Comparison of ENCODE assay signal across 8 cellular contexts in the genomic region with DNA sequence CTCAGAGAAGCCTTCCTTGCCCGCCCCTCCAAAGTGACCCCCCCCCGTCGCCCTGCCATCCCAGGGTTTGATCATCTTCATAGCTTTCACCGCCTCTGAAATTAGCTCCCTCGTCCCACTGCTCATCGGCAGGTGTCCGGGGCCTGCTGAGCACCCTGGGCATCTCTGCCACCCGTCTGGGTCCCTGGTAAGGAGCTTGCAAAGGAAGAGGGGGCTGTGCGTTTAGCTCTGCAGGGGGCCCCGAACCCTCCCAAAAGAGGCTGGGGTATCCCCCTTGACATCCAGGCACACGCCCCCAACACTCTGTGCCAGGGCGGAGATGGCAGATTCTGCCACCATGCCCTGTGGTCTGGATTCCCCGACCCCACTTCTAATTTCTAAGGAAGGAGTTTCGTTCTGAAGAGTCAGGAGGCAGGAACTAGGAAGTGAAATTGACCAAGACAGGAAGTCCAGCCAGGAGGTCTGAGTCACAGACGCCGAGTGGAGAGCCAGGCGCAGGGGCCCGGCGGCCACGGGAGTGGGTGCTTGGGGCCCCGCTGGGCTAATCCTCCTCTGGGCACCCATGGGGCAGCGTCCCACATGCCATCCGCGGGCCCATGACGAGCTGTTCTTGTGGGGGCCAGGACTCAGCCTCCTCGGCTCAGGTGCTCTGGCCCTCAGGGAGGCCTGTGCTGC.
DNase-seq lines count a peak whose midpoint lies in the region; ATAC-seq and TF ChIP-seq lines count a peak whose summit lies in the region.

No MANE protein-coding gene starts in this region.

- POLR2A ChIA-PET in CD8-positive, alpha-beta memory T cell (lab: Charles Lee), result no interaction called here

- no peaks in the 10 kb centered on the region for H3K36me3 ChIP-seq in CD8-positive, alpha-beta memory T cell (ENCODE audit: insufficient read depth, low read length)
- H3K36me3 ChIP-seq in GM23338 (ENCODE audit: insufficient read depth) (no peaks in the 10 kb centered on the region), esophagus squamous epithelium (peaks cover 0 to 57% (median 1%) of the 10 kb centered on the region in 3 donors), trophoblast cell (ENCODE audit: control insufficient read depth in 1 of 2, insufficient read depth in 2 of 2, low read length in 2 of 2) (peaks cover 26 to 28% of the 10 kb centered on the region in 2 experiments)

- no peak for DNase-seq in CD8-positive, alpha-beta memory T cell
- no peak for DNase-seq in GM23338 (ENCODE audit: low spot score)
- peak; percentile 61 for DNase-seq in RKO (ENCODE audit: low spot score)
- no peak for DNase-seq in esophagus squamous epithelium (lab: John Stamatoyannopoulos, UW)
- peak; percentile 71 to 73 for DNase-seq in trophoblast cell
- no peak for DNase-seq in NCI-H524 treated with DMSO at 0.1 percent for 48 hours (lab: John Stamatoyannopoulos, UW)

- no peaks in the 10 kb centered on the region for H3K9me2 ChIP-seq in GM23338 (ENCODE audit: insufficient read depth)

- no peaks in the 10 kb centered on the region for H3K9me3 ChIP-seq in CD8-positive, alpha-beta memory T cell (ENCODE audit: low read length)
- H3K9me3 ChIP-seq in esophagus squamous epithelium, result no peaks in the 10 kb centered on the region
- H3K9me3 ChIP-seq in trophoblast cell (ENCODE audit: insufficient read depth, low read depth, low read length), result peaks cover 6% of the 10 kb centered on the region

- peak overlapping the region; percentile 58 for H4K91ac ChIP-seq in trophoblast cell (ENCODE audit: low read depth, low read length)

- peak overlapping the region in 5 of 7 donors; percentile 37 to 82 (median 48) for H3K4me3 Mint-ChIP-seq in CD8-positive, alpha-beta memory T cell
- H3K4me3 Mint-ChIP-seq in GM23338, result peak overlapping the region; percentile 65; the same call in 1 of the 3 replicates

- H2AK5ac ChIP-seq in trophoblast cell (ENCODE audit: low read length), result no peak overlapping the region

- H4K20me1 ChIP-seq in GM23338 (replicated peaks; ENCODE audit: insufficient read depth), result 0 out of 2 replicates have a peak, but pooled peaks cover 3% of the 10 kb centered on the region

- no peak overlapping the region for H3K23ac ChIP-seq in trophoblast cell (ENCODE audit: low read length)

- intact Hi-C loops in esophagus squamous epithelium (cut with DNase I), result no loop called here

- H3K4me1 ChIP-seq in CD8-positive, alpha-beta memory T cell (ENCODE audit: insufficient read depth, low read length), result peaks cover 20% of the 10 kb centered on the region
- H3K4me1 ChIP-seq in GM23338 (ENCODE audit: insufficient read depth) (no peaks in the 10 kb centered on the region), esophagus squamous epithelium (peaks cover 58 to 100% (median 83%) of the 10 kb centered on the region in 3 donors), trophoblast cell (ENCODE audit: control insufficient read depth in 1 of 2, insufficient read depth in 2 of 2, low read length in 2 of 2) (peaks cover 45 to 63% of the 10 kb centered on the region in 2 experiments)

- H4K12ac ChIP-seq in trophoblast cell (ENCODE audit: low read depth, low read length), result no peak overlapping the region

- peaks cover 4% of the 10 kb centered on the region; the same call in 1 of the 2 replicates for H3K79me2 ChIP-seq in GM23338 (replicated peaks; ENCODE audit: insufficient read depth)
- H3K79me2 ChIP-seq in trophoblast cell (ENCODE audit: control insufficient read depth, insufficient read depth, low read length, poor library complexity), result peaks cover 19% of the 10 kb centered on the region

- no peak overlapping the region for H3K9ac ChIP-seq in trophoblast cell (ENCODE audit: low read length)

- H3K4me3 ChIP-seq in CD8-positive, alpha-beta memory T cell (ENCODE audit: low read length), result no peak overlapping the region
- H3K4me3 ChIP-seq in GM23338, result no peak overlapping the region
- H3K4me3 ChIP-seq in esophagus squamous epithelium, result peak overlapping the region in 1 of 4 donors; percentile 34
- H3K4me3 ChIP-seq in trophoblast cell (ENCODE audit: low read depth, low read length), result no peak overlapping the region

- H2BK120ac ChIP-seq in trophoblast cell (ENCODE audit: insufficient read depth, low read length, poor library complexity), result peak overlapping the region; percentile 18

- H3K27me3 ChIP-seq in CD8-positive, alpha-beta memory T cell (ENCODE audit: insufficient read depth, low read length, poor library complexity, severe bottlenecking), result no peaks in the 10 kb centered on the region
- H3K27me3 ChIP-seq in GM23338 (ENCODE audit: insufficient read depth), result no peaks in the 10 kb centered on the region
- H3K27me3 ChIP-seq in esophagus squamous epithelium, result no peaks in the 10 kb centered on the region
- no peaks in the 10 kb centered on the region for H3K27me3 ChIP-seq in trophoblast cell (ENCODE audit: insufficient read depth, low read length)

- H3K27ac Mint-ChIP-seq in CD8-positive, alpha-beta memory T cell, result peak overlapping the region in 3 of 8 donors; percentile 29 to 77 (median 66)
- no peak overlapping the region for H3K27ac Mint-ChIP-seq in GM23338

- H3K27me3 Mint-ChIP-seq in CD8-positive, alpha-beta memory T cell, result peaks cover 0 to 4% of the 10 kb centered on the region in 2 donors
- peaks cover 14% of the 10 kb centered on the region for H3K27me3 Mint-ChIP-seq in GM23338 (ENCODE audit: insufficient read depth, low read depth, poor library complexity)

- no peak overlapping the region for H3K4me2 ChIP-seq in GM23338
- H3K4me2 ChIP-seq in trophoblast cell (ENCODE audit: low read length), result no peak overlapping the region

- peak overlapping the region; percentile 16 for H3K14ac ChIP-seq in trophoblast cell (ENCODE audit: low read length)

- 45 to 80% methylated on average over 2 to 9 of the region's 26 CpGs for WGBS in esophagus squamous epithelium, 2 donors
- WGBS in trophoblast cell (ENCODE audit: extremely low coverage, insufficient coverage, insufficient read length), result no CpG with 5 or more reads among the region's 26 CpGs

- H3K4ac ChIP-seq in trophoblast cell (ENCODE audit: low read depth, low read length), result peak overlapping the region; percentile 7

- peak overlapping the region; percentile 44 for H2BK12ac ChIP-seq in trophoblast cell (ENCODE audit: low read length)

- H3K18ac ChIP-seq in trophoblast cell (ENCODE audit: low read length), result peak overlapping the region; percentile 24

- H3K4me1 Mint-ChIP-seq in CD8-positive, alpha-beta memory T cell, result peaks cover 21 to 35% (median 27%) of the 10 kb centered on the region in 3 donors
- peaks cover 9% of the 10 kb centered on the region; the same call in 2 of the 3 replicates for H3K4me1 Mint-ChIP-seq in GM23338

- H3F3A ChIP-seq in GM23338 (replicated peaks; ENCODE audit: low read depth), result no peaks in the 10 kb centered on the region

- H3K79me1 ChIP-seq in trophoblast cell (ENCODE audit: low read length), result peaks cover 37% of the 10 kb centered on the region

- H4K8ac ChIP-seq in trophoblast cell (ENCODE audit: low read depth, low read length), result peak overlapping the region; percentile 51

- H2AFZ ChIP-seq in GM23338 (no peak overlapping the region), trophoblast cell (ENCODE audit: insufficient read depth, low read length, poor library complexity) (no peak overlapping the region)

- CTCF ChIA-PET in CD8-positive, alpha-beta memory T cell (lab: Charles Lee), result interaction anchor here (1.3 kb wide), 1 partner anchor 9 kb away, joined by 4 read pairs; no protein-coding TSS in a partner anchor

- H2BK5ac ChIP-seq in trophoblast cell (ENCODE audit: low read depth, low read length, poor library complexity), result no peak overlapping the region

- TF ChIP-seq CTCF in GM23338 (conservative IDR thresholded peaks at IDR 0.05; ENCODE audit: low read depth in 2 of 2) (no peak), esophagus squamous epithelium (IDR thresholded peaks at IDR 0.05) (no peak)

- H3K27ac ChIP-seq in CD8-positive, alpha-beta memory T cell (ENCODE audit: low read depth, low read length), result no peak overlapping the region
- 0 out of 2 replicates have a peak overlapping the region, but pooled peaks have one; percentile 14 for H3K27ac ChIP-seq in GM23338 (ENCODE audit: low read depth)
- peak overlapping the region; percentile 71 to 96 (median 87) for H3K27ac ChIP-seq in esophagus squamous epithelium
- H3K27ac ChIP-seq in trophoblast cell (ENCODE audit: low read depth, low read length), result peak overlapping the region; percentile 11

- ATAC-seq in GM23338 (no peak), HG02798 (IDR thresholded peaks at IDR 0.05; ENCODE audit: poor library complexity, unreplicated experiment) (no peak), GM18517 (IDR thresholded peaks at IDR 0.05; ENCODE audit: unreplicated experiment) (no peak)

- peaks cover 0 to 37% (median 3%) of the 10 kb centered on the region in 3 donors for H3K36me3 Mint-ChIP-seq in CD8-positive, alpha-beta memory T cell
- H3K36me3 Mint-ChIP-seq in GM23338 (ENCODE audit: low read depth), result peaks cover 14% of the 10 kb centered on the region

- no peak for TF ChIP-seq POLR2A in esophagus squamous epithelium (IDR thresholded peaks at IDR 0.05)

- H3K9me3 Mint-ChIP-seq in CD8-positive, alpha-beta memory T cell, result no peaks in the 10 kb centered on the region
- H3K9me3 Mint-ChIP-seq in GM23338, result peaks cover 2% of the 10 kb centered on the region; the same call in 2 of the 3 replicates

TF ChIP-seq in GM23338, 12 proteins besides CTCF, POLR2A, EP300 and RAD21 (continues in another document):
- TF ChIP-seq, protein P1, sequence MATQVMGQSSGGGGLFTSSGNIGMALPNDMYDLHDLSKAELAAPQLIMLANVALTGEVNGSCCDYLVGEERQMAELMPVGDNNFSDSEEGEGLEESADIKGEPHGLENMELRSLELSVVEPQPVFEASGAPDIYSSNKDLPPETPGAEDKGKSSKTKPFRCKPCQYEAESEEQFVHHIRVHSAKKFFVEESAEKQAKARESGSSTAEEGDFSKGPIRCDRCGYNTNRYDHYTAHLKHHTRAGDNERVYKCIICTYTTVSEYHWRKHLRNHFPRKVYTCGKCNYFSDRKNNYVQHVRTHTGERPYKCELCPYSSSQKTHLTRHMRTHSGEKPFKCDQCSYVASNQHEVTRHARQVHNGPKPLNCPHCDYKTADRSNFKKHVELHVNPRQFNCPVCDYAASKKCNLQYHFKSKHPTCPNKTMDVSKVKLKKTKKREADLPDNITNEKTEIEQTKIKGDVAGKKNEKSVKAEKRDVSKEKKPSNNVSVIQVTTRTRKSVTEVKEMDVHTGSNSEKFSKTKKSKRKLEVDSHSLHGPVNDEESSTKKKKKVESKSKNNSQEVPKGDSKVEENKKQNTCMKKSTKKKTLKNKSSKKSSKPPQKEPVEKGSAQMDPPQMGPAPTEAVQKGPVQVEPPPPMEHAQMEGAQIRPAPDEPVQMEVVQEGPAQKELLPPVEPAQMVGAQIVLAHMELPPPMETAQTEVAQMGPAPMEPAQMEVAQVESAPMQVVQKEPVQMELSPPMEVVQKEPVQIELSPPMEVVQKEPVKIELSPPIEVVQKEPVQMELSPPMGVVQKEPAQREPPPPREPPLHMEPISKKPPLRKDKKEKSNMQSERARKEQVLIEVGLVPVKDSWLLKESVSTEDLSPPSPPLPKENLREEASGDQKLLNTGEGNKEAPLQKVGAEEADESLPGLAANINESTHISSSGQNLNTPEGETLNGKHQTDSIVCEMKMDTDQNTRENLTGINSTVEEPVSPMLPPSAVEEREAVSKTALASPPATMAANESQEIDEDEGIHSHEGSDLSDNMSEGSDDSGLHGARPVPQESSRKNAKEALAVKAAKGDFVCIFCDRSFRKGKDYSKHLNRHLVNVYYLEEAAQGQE (IDR thresholded peaks at IDR 0.05; ENCODE audit: unreplicated experiment), result no peak
- TF ChIP-seq ZNF114 (CRISPR knock-in tag; IDR thresholded peaks at IDR 0.05), result no peak

Comparison
In these comparisons a context has a peak if more than half of its experiments do, and no peak if none do; other contexts are left out.
1. DNase-seq: peak in RKO (single experiment) and trophoblast cell (2 of 2); none in CD8-positive, alpha-beta memory T cell (0 of 5), GM23338 (single experiment), esophagus squamous epithelium (single experiment) and NCI-H524 treated with DMSO at 0.1 percent for 48 hours (single experiment).